ENCODE assay signal across 8 cellular contexts in the genomic region with DNA sequence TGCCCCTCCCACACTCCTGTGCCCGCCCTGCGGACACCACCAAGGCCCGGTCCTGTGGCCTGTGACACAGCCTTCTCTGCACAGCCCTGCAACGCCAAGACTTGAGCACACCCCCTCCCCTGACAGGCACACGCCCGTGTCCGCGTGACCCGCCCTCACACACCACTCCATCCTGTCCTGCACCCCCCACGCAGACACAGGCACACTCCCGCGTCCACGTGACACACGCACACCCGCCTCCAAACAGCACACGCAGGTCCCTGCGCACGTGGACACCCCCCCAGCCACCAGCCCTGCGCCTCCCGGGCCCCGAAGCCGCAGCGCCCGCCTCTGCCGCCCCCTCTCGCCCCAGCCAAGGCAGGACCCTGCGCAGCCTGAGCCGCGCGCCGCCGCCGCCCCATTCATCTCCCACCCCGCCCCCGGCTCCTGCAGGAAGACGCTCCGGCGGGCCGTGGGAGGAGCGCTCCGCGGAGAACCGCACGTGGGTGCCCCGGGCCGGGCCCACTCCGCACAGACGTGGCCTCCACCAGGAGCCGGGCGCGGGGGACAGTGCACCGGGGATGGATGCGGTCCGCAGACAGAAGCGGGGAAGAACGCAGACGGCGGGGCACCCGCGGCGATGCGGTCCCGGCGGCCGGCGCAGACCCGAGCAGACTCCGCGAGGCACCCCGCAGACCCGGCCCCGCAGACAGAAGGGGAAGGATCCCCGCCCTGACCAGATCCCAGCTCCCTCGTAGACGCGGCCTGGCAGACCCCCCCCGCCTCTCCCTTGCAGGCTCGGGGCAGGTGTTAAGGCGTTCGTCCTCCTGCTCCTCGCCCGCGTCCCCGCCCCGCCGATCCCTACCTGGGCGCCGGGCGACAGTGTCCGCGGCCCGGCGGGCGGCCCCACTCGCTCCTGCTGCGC. TPM values are rescaled to one million over a fixed set of nuclear protein-coding genes. Genes with fewer than 3 reads are reported as not detected.
DNase-seq lines count a peak whose midpoint lies in the region; ATAC-seq and TF ChIP-seq lines count a peak whose summit lies in the region.

No MANE protein-coding gene starts in this region.

- peak in 1 of 4 experiments; percentile 19 for TF ChIP-seq CTCF in gastroesophageal sphincter (IDR thresholded peaks at IDR 0.05)

- WGBS in gastroesophageal sphincter (ENCODE audit: low coverage in 1 of 2), 2 donors, result no CpG with 5 or more reads among the region's 96 CpGs

- H3K4me1 ChIP-seq in SJCRH30, result peaks cover 24% of the 10 kb centered on the region
- H3K4me1 ChIP-seq in gastroesophageal sphincter, result peaks cover 0 to 90% (median 42%) of the 10 kb centered on the region in 3 donors

- H3K9me3 ChIP-seq in SJCRH30 (replicated peaks) (no peaks in the 10 kb centered on the region), gastroesophageal sphincter (no peaks in the 10 kb centered on the region)

- ATAC-seq in HG03342 (IDR thresholded peaks at IDR 0.05; ENCODE audit: unreplicated experiment) (peak; percentile 15), gastroesophageal sphincter (peak; percentile 46)

- peak in 1 of 2 donors; percentile 9 for TF ChIP-seq POLR2A in gastroesophageal sphincter (IDR thresholded peaks at IDR 0.05)

- H3K27ac ChIP-seq in SJCRH30, result no peak overlapping the region; the same call in 1 of the 2 replicates
- peak overlapping the region; percentile 25 to 91 (median 86) for H3K27ac ChIP-seq in gastroesophageal sphincter
- H3K27ac ChIP-seq in temporal lobe (ENCODE audit: low read depth, low read length), result peak overlapping the region; percentile 39

- H3K27me3 ChIP-seq in SJCRH30, result no peaks in the 10 kb centered on the region
- no peaks in the 10 kb centered on the region for H3K27me3 ChIP-seq in gastroesophageal sphincter

- DNase-seq in SIG-M5 treated with dmso at 0.1 percent for 504 hours (lab: John Stamatoyannopoulos, UW; ENCODE audit: unreplicated experiment) (peak; percentile 40), SIG-M5 (lab: John Stamatoyannopoulos, UW) (no peak), SJCRH30 (peak; percentile 33 to 34), nucleus accumbens (lab: John Stamatoyannopoulos, UW) (peak in 45 of 56 donors; percentile 15 to 86 (median 59))
- DNase-seq in activated gamma-delta T cell treated with anti-CD3 and anti-CD28 coated beads, Interleukin-2, amount 50 U/mL, for 16 hours (ENCODE audit: low read depth), result peak; percentile 64

- no peaks in the 10 kb centered on the region for H3K36me3 ChIP-seq in SJCRH30
- H3K36me3 ChIP-seq in gastroesophageal sphincter, result no peaks in the 10 kb centered on the region

- no peak for TF ChIP-seq EP300 in gastroesophageal sphincter (IDR thresholded peaks at IDR 0.05)

- H3K4me3 ChIP-seq in SJCRH30 (peak overlapping the region; percentile 73), gastroesophageal sphincter (peak overlapping the region; percentile 73 to 78)

RNA-seq across cellular contexts. Expression of a gene that starts 0.5 kb away (rescaled TPM):
- 3.4 TPM in 2 replicates for total RNA-seq in SJCRH30 (2014; rRNA removed; shearing (Covaris generic))
- total RNA-seq in gastroesophageal sphincter, result 1 to 10 TPM; 3.4 to 7.1 (median 3.8) TPM
- 5.7 TPM for total RNA-seq in temporal lobe

RNA-seq across cellular contexts. Expression of a gene that starts 23.9 kb away (rescaled TPM):
- 0.06 TPM in 1 of 2 replicates, not detected in the other for total RNA-seq in SJCRH30 (2014; rRNA removed; shearing (Covaris generic))
- total RNA-seq in gastroesophageal sphincter, result 10 to 100 TPM in 1 of 4 donors, 1 to 10 TPM in 3; 1.6 to 11.6 (median 3.2) TPM
- under 0.01 TPM for total RNA-seq in temporal lobe

RNA-seq across cellular contexts. Expression of a gene that starts 46.3 kb away (rescaled TPM):
- 23.3 and 25.4 TPM in 2 replicates for total RNA-seq in SJCRH30 (2014; rRNA removed; shearing (Covaris generic))
- total RNA-seq in gastroesophageal sphincter (10 to 100 TPM; 22.2 to 25.7 (median 24.3) TPM), temporal lobe (21.6 TPM)
